8 cellular contexts compared by ENCODE assay signal in genomic region chr19:36013280-36014028, GRCh38. TPM values are rescaled to one million over a fixed set of nuclear protein-coding genes. Genes with fewer than 3 reads are reported as not detected.
DNase-seq lines count a peak whose midpoint lies in the region; TF ChIP-seq lines count a peak whose summit lies in the region.

No MANE protein-coding gene starts in this region.

- TF ChIP-seq CTCF in neural crest cell (conservative IDR thresholded peaks at IDR 0.05) = no peak

- peaks cover 47% of the 10 kb centered on the region for H3K4me1 Mint-ChIP-seq in neural crest cell

- H3K9me3 ChIP-seq in BLaER1 treated with 17β-estradiol and CSF1 and Interleukin-3, amounts not matched to agents 10 nM and 100 nM (replicated peaks in 1 of 11) = no peaks in the 10 kb centered on the region
- H3K9me3 ChIP-seq in MG63 (no peaks in the 10 kb centered on the region), ectodermal cell (ENCODE audit: control insufficient read depth, low read length) (no peaks in the 10 kb centered on the region)

- WGBS in ectodermal cell, 2 experiments = 34 to 39% methylated on average over 15 of the region's 15 CpGs

- peak overlapping the region; percentile 99 for H3K4me3 Mint-ChIP-seq in neural crest cell

- H3K4me1 ChIP-seq in BLaER1 treated with 17β-estradiol and CSF1 and Interleukin-3, amounts not matched to agents 10 nM and 100 nM = peaks cover 18 to 32% (median 21%) of the 10 kb centered on the region in 10 experiments
- H3K4me1 ChIP-seq in ectodermal cell (ENCODE audit: control insufficient read depth, insufficient read depth, low read length) = peaks cover 6% of the 10 kb centered on the region

- peak overlapping the region; percentile 73 to 85 (median 82) for H3K27ac ChIP-seq in BLaER1 treated with 17β-estradiol and CSF1 and Interleukin-3, amounts not matched to agents 10 nM and 100 nM
- no peak overlapping the region for H3K27ac ChIP-seq in ectodermal cell (ENCODE audit: insufficient read depth, low read depth, low read length, poor library complexity, severe bottlenecking)

- DNase-seq in MG63 = no peak
- no peak for DNase-seq in neural crest cell (ENCODE audit: low read depth, low spot score)
- DNase-seq in DMS 273 treated with DMSO at 0.1 percent for 48 hours (lab: John Stamatoyannopoulos, UW) = no peak
- no peak for DNase-seq in H4 (ENCODE audit: low spot score)
- DNase-seq in NCI-H1930 (lab: John Stamatoyannopoulos, UW) = no peak
- no peak for DNase-seq in HuH-7.5 (ENCODE audit: low spot score)

- H3K4me3 ChIP-seq in BLaER1 treated with 17β-estradiol and CSF1 and Interleukin-3, amounts not matched to agents 10 nM and 100 nM = peak overlapping the region; percentile 71 to 82 (median 78)
- H3K4me3 ChIP-seq in MG63 (peak overlapping the region; percentile 90), ectodermal cell (ENCODE audit: insufficient read depth, low read depth, low read length) (peak overlapping the region; percentile 60)

- H3K36me3 Mint-ChIP-seq in neural crest cell (ENCODE audit: low read depth) = peaks cover 6% of the 10 kb centered on the region

- H3K27ac Mint-ChIP-seq in neural crest cell (ENCODE audit: unreplicated experiment) = peak overlapping the region; percentile 96

- H3K4me2 ChIP-seq in BLaER1 treated with 17β-estradiol and CSF1 and Interleukin-3, amounts not matched to agents 10 nM and 100 nM = peak overlapping the region; percentile 88 to 99 (median 95)

- H3K9ac ChIP-seq in BLaER1 treated with 17β-estradiol and CSF1 and Interleukin-3, amounts not matched to agents 10 nM and 100 nM = peak overlapping the region; percentile 79 to 89 (median 84)

- H3K36me3 ChIP-seq in BLaER1 treated with 17β-estradiol and CSF1 and Interleukin-3, amounts not matched to agents 10 nM and 100 nM = peaks cover 0 to 15% (median 0%) of the 10 kb centered on the region in 11 experiments; a peak in 6 of 22 replicates
- peaks cover 3% of the 10 kb centered on the region; the same call in 1 of the 2 replicates for H3K36me3 ChIP-seq in MG63
- peaks cover 8% of the 10 kb centered on the region for H3K36me3 ChIP-seq in ectodermal cell (ENCODE audit: control insufficient read depth, insufficient read depth, low read length)

- no peaks in the 10 kb centered on the region; a peak in 1 of 22 replicates for H4K20me1 ChIP-seq in BLaER1 treated with 17β-estradiol and CSF1 and Interleukin-3, amounts not matched to agents 10 nM and 100 nM

- H3K27me3 Mint-ChIP-seq in neural crest cell (ENCODE audit: low read depth) = peaks cover 8% of the 10 kb centered on the region

- H3K9me3 Mint-ChIP-seq in neural crest cell = no peaks in the 10 kb centered on the region

- H3K27me3 ChIP-seq in BLaER1 treated with 17β-estradiol and CSF1 and Interleukin-3, amounts not matched to agents 10 nM and 100 nM = peaks cover 0 to 16% (median 9%) of the 10 kb centered on the region in 11 experiments; a peak in 14 of 22 replicates
- H3K27me3 ChIP-seq in MG63 (no peaks in the 10 kb centered on the region), ectodermal cell (ENCODE audit: control insufficient read depth, insufficient read depth, low read length, poor library complexity, severe bottlenecking) (no peaks in the 10 kb centered on the region)

RNA-seq across cellular contexts. Expression of gene ALKBH6, which starts 0.6 kb away (rescaled TPM):
- total RNA-seq in MG63 (2014; rRNA removed; shearing (Covaris generic); ENCODE audit: low replicate concordance) = 25.1 and 26.1 TPM in 2 replicates
- polyA plus RNA-seq in ectodermal cell (2013, experiment 1 of 4) = 17.4 TPM
- 22.5 TPM for polyA plus RNA-seq in ectodermal cell (2013, experiment 2 of 4)
- polyA plus RNA-seq in ectodermal cell (2013, experiment 3 of 4) = 20.3 TPM
- 18.7 TPM for polyA plus RNA-seq in ectodermal cell (2013, experiment 4 of 4)
- 21.7 and 23.7 TPM in 2 replicates for total RNA-seq in neural crest cell
- total RNA-seq in H4 (2014; rRNA removed; shearing (Covaris generic)) = 47.7 and 63.7 TPM in 2 replicates

RNA-seq across cellular contexts. Expression of gene SYNE4, which starts 4.8 kb away (rescaled TPM):
- 0.22 and 0.23 TPM in 2 replicates for total RNA-seq in MG63 (2014; rRNA removed; shearing (Covaris generic); ENCODE audit: low replicate concordance)
- 6.2 TPM for polyA plus RNA-seq in ectodermal cell (2013, experiment 1 of 4)
- 4.0 TPM for polyA plus RNA-seq in ectodermal cell (2013, experiment 2 of 4)
- 4.8 TPM for polyA plus RNA-seq in ectodermal cell (2013, experiment 3 of 4)
- polyA plus RNA-seq in ectodermal cell (2013, experiment 4 of 4) = 5.7 TPM
- 0.30 and 0.54 TPM in 2 replicates for total RNA-seq in neural crest cell
- 0.60 and 0.94 TPM in 2 replicates for total RNA-seq in H4 (2014; rRNA removed; shearing (Covaris generic))

RNA-seq across cellular contexts. Expression of gene SDHAF1, which starts 18.5 kb away (rescaled TPM):
- 46.1 and 77.8 TPM in 2 replicates for total RNA-seq in MG63 (2014; rRNA removed; shearing (Covaris generic); ENCODE audit: low replicate concordance)
- polyA plus RNA-seq in ectodermal cell (2013, experiment 1 of 4) = 9.9 TPM
- 9.6 TPM for polyA plus RNA-seq in ectodermal cell (2013, experiment 2 of 4)
- 10.0 TPM for polyA plus RNA-seq in ectodermal cell (2013, experiment 3 of 4)
- polyA plus RNA-seq in ectodermal cell (2013, experiment 4 of 4) = 11.0 TPM
- total RNA-seq in neural crest cell = 16.8 and 17.5 TPM in 2 replicates
- 40.4 and 61.9 TPM in 2 replicates for total RNA-seq in H4 (2014; rRNA removed; shearing (Covaris generic))

RNA-seq across cellular contexts. Expression of gene CLIP3, which starts 19.2 kb away (rescaled TPM):
- total RNA-seq in MG63 (2014; rRNA removed; shearing (Covaris generic); ENCODE audit: low replicate concordance) = not detected in 2 replicates
- polyA plus RNA-seq in ectodermal cell (2013, experiment 1 of 4) = 78.7 TPM
- 91.8 TPM for polyA plus RNA-seq in ectodermal cell (2013, experiment 2 of 4)
- 75.4 TPM for polyA plus RNA-seq in ectodermal cell (2013, experiment 3 of 4)
- polyA plus RNA-seq in ectodermal cell (2013, experiment 4 of 4) = 89.2 TPM
- 33.1 and 37.6 TPM in 2 replicates for total RNA-seq in neural crest cell
- 1.9 and 3.8 TPM in 2 replicates for total RNA-seq in H4 (2014; rRNA removed; shearing (Covaris generic))

RNA-seq across cellular contexts. Expression of gene THAP8, which starts 40.6 kb away (rescaled TPM):
- 0.72 and 2.1 TPM in 2 replicates for total RNA-seq in MG63 (2014; rRNA removed; shearing (Covaris generic); ENCODE audit: low replicate concordance)
- 9.9 TPM for polyA plus RNA-seq in ectodermal cell (2013, experiment 1 of 4)
- 11.0 TPM for polyA plus RNA-seq in ectodermal cell (2013, experiment 2 of 4)
- polyA plus RNA-seq in ectodermal cell (2013, experiment 3 of 4) = 10.9 TPM
- 9.5 TPM for polyA plus RNA-seq in ectodermal cell (2013, experiment 4 of 4)
- total RNA-seq in neural crest cell = 9.4 and 9.8 TPM in 2 replicates
- total RNA-seq in H4 (2014; rRNA removed; shearing (Covaris generic)) = 1.9 and 6.3 TPM in 2 replicates
